Comparison of ENCODE assay signal across 7 cellular contexts in genomic region chr20:57388953-57389694, GRCh38.
A peak's percentile ranks its signal among the peaks of the same experiment; 100 is the strongest.
DNase-seq lines count a peak whose midpoint lies in the region; ATAC-seq and TF ChIP-seq lines count a peak whose summit lies in the region.

No MANE protein-coding gene starts in this region.

- no peak for ATAC-seq in GM18505 (IDR thresholded peaks at IDR 0.05; ENCODE audit: unreplicated experiment)

- H3K4me3 ChIP-seq in WI38 (ENCODE audit: low read depth, low read length) (no peak overlapping the region), choroid plexus epithelial cell (ENCODE audit: low read depth, low read length) (peak overlapping the region; percentile 34)

- TF ChIP-seq CTCF in GM13977 (IDR thresholded peaks at IDR 0.05; ENCODE audit: extremely low read depth, insufficient read depth, missing control alignments) = peak; percentile 44
- peak; percentile 17; the same call in 1 of the 2 replicates for TF ChIP-seq CTCF in WI38 (IDR thresholded peaks at IDR 0.05; ENCODE audit: low read depth, low read length)
- peak; percentile 31 for TF ChIP-seq CTCF in choroid plexus epithelial cell (conservative IDR thresholded peaks at IDR 0.05; ENCODE audit: low read depth, low read length)

- DNase-seq in GM13977 (ENCODE audit: low spot score) (peak; percentile 90), HuH-7.5 (ENCODE audit: low spot score) (peak; percentile 83), choroid plexus epithelial cell (ENCODE audit: low read depth) (peak; percentile 45)
- DNase-seq in stimulated activated CD4-positive, alpha-beta T cell treated with anti-CD3 and anti-CD28 coated beads, Interleukin-2, amount 100 ng/mL, for 4 hours (ENCODE audit: low read depth) = peak; percentile 53

- H3K27ac ChIP-seq in layer of hippocampus (ENCODE audit: low read depth, low read length) = peak overlapping the region; percentile 57

- in situ Hi-C loops in GM13977 (cut with MboI; ENCODE audit: low pct_unique_long_range_greater_than_20kb, low sequenced_read_pairs, unreplicated experiment) = loop anchor here (5.0 to 25.0 kb wide), 2 partner anchors 113 to 823 kb away; no protein-coding TSS in a partner anchor

- no peak for TF ChIP-seq POLR2A in GM18505 (IDR thresholded peaks at IDR 0.05; ENCODE audit: borderline replicate concordance, extremely low read depth, insufficient read depth, insufficient read length)

- no peaks in the 10 kb centered on the region for H3K27me3 ChIP-seq in layer of hippocampus (ENCODE audit: control insufficient read depth, insufficient read depth, low read length)
